11 cellular contexts compared by ENCODE assay signal in genomic region chr12:50820177-50820576, GRCh38. TPM values are rescaled to one million over a fixed set of nuclear protein-coding genes. Genes with fewer than 3 reads are reported as not detected.
"Had no signal": no experiment of that assay in that cellular context is flagged by ENCODE, and none has a peak within 500 bp of the region (broad histone marks: within the 10 kb centered on the region; RNA-seq: fewer than 3 reads in every experiment).

No MANE protein-coding gene starts in this region.

- H3K4me3 Mint-ChIP-seq: IgD-negative memory B cell had no signal

- H3K27me3 Mint-ChIP-seq: IgD-negative memory B cell had no signal

- H3K9me3 Mint-ChIP-seq: IgD-negative memory B cell had no signal

- H3K4me3 ChIP-seq: K562 had no signal

- DNase-seq: IMR-90, KBM-7, KG1 had no signal

- H3K9ac ChIP-seq: KMS-11 had no signal

- FAIRE-seq: HepG2, HTR-8/SVneo, K562 had no signal

- H3K4me2 ChIP-seq: KMS-11 had no signal

- H3K27ac Mint-ChIP-seq: IgD-negative memory B cell had no signal

- ATAC-seq: HepG2, K562 had no signal

- H3K27ac ChIP-seq: HL-60, KMS-11 had no signal

- H3K36me3 Mint-ChIP-seq: IgD-negative memory B cell had no signal

RNA-seq across cellular contexts. Expression of gene TMPRSS12, which starts 22.5 kb away (rescaled TPM):
- total RNA-seq: HepG2, HT-29, HT1080, IMR-90, K562 had no signal
- polyA plus RNA-seq: HepG2, IgD-negative memory B cell, IMR-90 had no signal
